14 cellular contexts compared by ENCODE assay signal in the genomic region with DNA sequence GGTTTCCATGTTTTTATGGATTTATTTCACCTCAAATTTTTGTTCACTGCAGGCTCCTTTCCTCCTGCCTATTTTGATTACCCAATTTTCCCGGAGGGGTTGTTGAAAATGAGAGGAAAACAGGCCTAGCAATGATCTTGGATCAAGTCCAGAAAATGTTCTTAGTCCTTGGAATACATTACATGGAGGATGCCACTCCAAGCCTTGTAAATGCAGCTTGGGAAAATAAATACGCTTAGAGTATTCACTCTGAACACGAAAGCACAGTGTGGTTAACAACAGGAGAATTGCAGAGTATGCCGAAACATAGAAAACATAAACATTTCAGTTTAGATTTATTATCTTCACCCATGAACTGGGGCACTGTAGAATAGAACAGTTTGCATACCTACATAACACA. TPM values are rescaled to one million over a fixed set of nuclear protein-coding genes. Genes with fewer than 3 reads are reported as not detected.
DNase-seq lines count a peak whose midpoint lies in the region; ATAC-seq and FAIRE-seq lines count a peak whose summit lies in the region.
"Had no signal": no experiment of that assay in that cellular context is flagged by ENCODE, and none has a peak within 500 bp of the region (broad histone marks: within the 10 kb centered on the region; RNA-seq: fewer than 3 reads in every experiment).

No MANE protein-coding gene starts in this region.

- peak; percentile 30 for ATAC-seq in Right ventricle myocardium inferior
- ATAC-seq: activated T-cell treated with anti-CD3 and anti-CD28 coated beads, Interleukin-2, amount 50 U/mL, for 4 hours; body of pancreas; WTC11 had no signal

- DNase-seq in Right ventricle myocardium inferior (ENCODE audit: missing footprints), result no peak
- no peak for DNase-seq in cardiac septum (ENCODE audit: low spot score)
- DNase-seq in NCI-H69 (lab: John Stamatoyannopoulos, UW), result peak; percentile 89
- DNase-seq in fibroblast of the conjunctiva (ENCODE audit: low read depth), result peak; percentile 16
- DNase-seq in urothelium cell line (ENCODE audit: low spot score), result no peak
- DNase-seq in NCI-H526 (lab: John Stamatoyannopoulos, UW), result no peak
- DNase-seq in HTR-8/SVneo (ENCODE audit: insufficient read length, low spot score), result no peak
- DNase-seq in SKM-1 treated with dmso at 0.1 percent for 144 hours (lab: John Stamatoyannopoulos, UW; ENCODE audit: unreplicated experiment), result no peak
- DNase-seq: activated T-cell treated with anti-CD3 and anti-CD28 coated beads, Interleukin-2, amount 50 U/mL, for 4 hours; body of pancreas; Karpas-422; stimulated activated CD4-positive, alpha-beta T cell treated with anti-CD3 and anti-CD28 coated beads, Interleukin-2, amount 100 ng/mL, for 48 hours had no signal

- FAIRE-seq in urothelium cell line (lab: Jason Lieb, UNC) (peak; percentile 46), HTR-8/SVneo (lab: Jason Lieb, UNC) (no peak)
- FAIRE-seq: G401.6 had no signal

- intact Hi-C loops in Right ventricle myocardium inferior (cut with DNase I), result no loop called here
- intact Hi-C loops in cardiac septum (cut with DNase I), result no loop called here

RNA-seq across cellular contexts. Expression of a gene that starts 7.8 kb away (rescaled TPM):
- total RNA-seq in Right ventricle myocardium inferior (1,230 TPM), cardiac septum (717 TPM)

Comparison
In these comparisons a context has a peak if more than half of its experiments do, and no peak if none do; other contexts are left out.
1. DNase-seq: peak in NCI-H69 (single experiment) and fibroblast of the conjunctiva (single experiment); none in Right ventricle myocardium inferior (single experiment), cardiac septum (single experiment), urothelium cell line (single experiment), NCI-H526 (0 of 2), HTR-8/SVneo (single experiment) and SKM-1 treated with dmso at 0.1 percent for 144 hours (single experiment).